8 cellular contexts compared by ENCODE assay signal in the genomic region with DNA sequence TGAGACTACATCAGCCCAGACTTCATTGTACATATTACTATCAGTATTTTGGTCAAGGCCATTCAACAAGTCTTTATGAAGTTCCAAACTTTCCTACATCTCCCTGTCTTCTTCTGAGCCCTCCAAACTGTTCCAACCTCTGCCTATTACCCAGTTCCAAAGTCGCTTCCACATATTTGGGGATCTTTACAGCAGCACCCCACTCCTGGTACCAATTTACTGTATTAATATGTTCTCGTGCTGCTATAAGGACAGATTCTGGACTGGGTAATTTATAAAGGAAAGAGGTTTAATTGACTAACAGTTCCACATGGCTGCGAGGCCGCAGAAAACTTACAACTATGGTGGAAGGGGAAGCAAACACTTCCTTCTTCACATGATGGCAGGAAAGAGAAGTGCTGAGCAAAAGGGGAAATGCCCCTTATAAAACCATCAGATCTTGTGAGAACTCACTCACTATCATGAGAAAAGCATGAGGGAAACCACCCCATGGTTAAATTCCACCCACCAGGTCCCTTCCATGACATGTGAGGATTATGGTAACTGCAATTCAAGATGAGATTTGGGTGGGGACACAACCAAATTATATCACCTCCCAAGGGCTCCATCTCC. TPM values are rescaled to one million over a fixed set of nuclear protein-coding genes. Genes with fewer than 3 reads are reported as not detected.
A peak's percentile ranks its signal among the peaks of the same experiment; 100 is the strongest.
DNase-seq lines count a peak whose midpoint lies in the region; ATAC-seq, FAIRE-seq and TF ChIP-seq lines count a peak whose summit lies in the region.
"Not testable (repeated sequence)": the region's sequence is repeated elsewhere in the genome, so short reads cannot be mapped to it uniquely, and the experiment has no call there.

No MANE protein-coding gene starts in this region.

- H3K4me3 Mint-ChIP-seq in activated T-cell treated with anti-CD3 and anti-CD28 coated beads, Interleukin-2, amount 50 U/mL, for 72 hours; memory B cell; natural killer cell: not testable (repeated sequence)

- not testable (repeated sequence) for H3K9ac ChIP-seq in K562 (ENCODE audit: insufficient read depth in 1 of 2, low read depth in 2 of 2, low read length in 2 of 2)

- H3K27me3 Mint-ChIP-seq in activated T-cell treated with anti-CD3 and anti-CD28 coated beads, Interleukin-2, amount 50 U/mL, for 72 hours (ENCODE audit: low read depth); memory B cell; natural killer cell (ENCODE audit: low read depth in 2 of 2): not testable (repeated sequence)

- H3K4me3 ChIP-seq in K562 = not testable (repeated sequence)

- H3K27ac Mint-ChIP-seq in activated T-cell treated with anti-CD3 and anti-CD28 coated beads, Interleukin-2, amount 50 U/mL, for 72 hours = peak overlapping the region; percentile 42
- H3K27ac Mint-ChIP-seq in memory B cell (peak overlapping the region; percentile 28), natural killer cell (peak overlapping the region; percentile 7 to 19)

- 5% methylated on average over 4 of the region's 4 CpGs for WGBS in K562 (ENCODE audit: insufficient coverage, low coverage, missing lambda C conversion rate)

- not testable (repeated sequence) for H2AFZ ChIP-seq in K562 (ENCODE audit: low read depth, low read length)

- CTCF ChIA-PET in K562 (lab: Yijun Ruan, JAX; ENCODE audit: low intra/inter-chr PET ratio) = not testable (repeated sequence)

- POLR2A ChIA-PET in K562 (lab: Yijun Ruan, JAX) = not testable (repeated sequence)

- not testable (repeated sequence) for TF ChIP-seq RAD21 in K562 (CRISPR knock-in tag; conservative IDR thresholded peaks at IDR 0.05 in 1 of 2, IDR thresholded peaks at IDR 0.05 in 1 of 2)

- not testable (repeated sequence) for H4K20me1 ChIP-seq in K562 (replicated peaks; ENCODE audit: control insufficient read depth, insufficient read depth, low read length)

- not testable (repeated sequence) for H3K4me2 ChIP-seq in K562 (ENCODE audit: insufficient read depth, low read length)

- peaks cover 8 to 11% of the 10 kb centered on the region in 2 donors for H3K9me3 Mint-ChIP-seq in activated T-cell treated with anti-CD3 and anti-CD28 coated beads, Interleukin-2, amount 50 U/mL, for 72 hours
- H3K9me3 Mint-ChIP-seq in memory B cell, natural killer cell: not testable (repeated sequence)

- not testable (repeated sequence) for H3K9me3 ChIP-seq in K562 (replicated peaks; ENCODE audit: control insufficient read depth, insufficient read depth, low read depth, low read length)

- H3K9me1 ChIP-seq in K562 (ENCODE audit: control insufficient read depth, insufficient read depth, low read length) = not testable (repeated sequence)

- H3K4me1 Mint-ChIP-seq in activated T-cell treated with anti-CD3 and anti-CD28 coated beads, Interleukin-2, amount 50 U/mL, for 72 hours (ENCODE audit: low read depth) = peaks cover 14% of the 10 kb centered on the region
- not testable (repeated sequence) for H3K4me1 Mint-ChIP-seq in memory B cell
- peaks cover 15 to 16% of the 10 kb centered on the region in 2 donors for H3K4me1 Mint-ChIP-seq in natural killer cell

- H3K36me3 ChIP-seq in K562 (ENCODE audit: control insufficient read depth, insufficient read depth, low read length) = not testable (repeated sequence)

- not testable (repeated sequence) for H3K27me3 ChIP-seq in K562 (ENCODE audit: control insufficient read depth in 2 of 2, insufficient read depth in 2 of 2, low read length in 2 of 2)

- not testable (repeated sequence) for H3K4me1 ChIP-seq in K562 (replicated peaks in 1 of 2; ENCODE audit: control insufficient read depth in 2 of 2, insufficient read depth in 2 of 2, low read length in 2 of 2)

- DNase-seq in CD1c-positive myeloid dendritic cell (ENCODE audit: extremely low spot score) (peak; percentile 71), KBM-7 (peak; percentile 11), NOMO-1 (lab: John Stamatoyannopoulos, UW; ENCODE audit: unreplicated experiment in 2 of 2) (peak; percentile 6 to 21)
- not testable (repeated sequence) for DNase-seq in activated T-cell treated with anti-CD3 and anti-CD28 coated beads, Interleukin-2, amount 50 U/mL, for 72 hours; K562 (ENCODE audit: extremely low read depth in 1 of 4, low spot score in 3 of 4); memory B cell (ENCODE audit: low spot score in 2 of 2); natural killer cell; urothelium cell line (ENCODE audit: low spot score)

- not testable (repeated sequence) for H3K27ac ChIP-seq in K562 (ENCODE audit: extremely low read depth, low read depth, low read length)

- H3K36me3 Mint-ChIP-seq in activated T-cell treated with anti-CD3 and anti-CD28 coated beads, Interleukin-2, amount 50 U/mL, for 72 hours (ENCODE audit: insufficient read depth in 2 of 2) = peaks cover 27 to 53% of the 10 kb centered on the region in 2 donors
- H3K36me3 Mint-ChIP-seq in memory B cell (peaks cover 24% of the 10 kb centered on the region), natural killer cell (peaks cover 27% of the 10 kb centered on the region)

- intact Hi-C loops in K562 (cut with micrococcal nuclease); natural killer cell (cut with micrococcal nuclease): not testable (repeated sequence)

- TF ChIP-seq EP300 in K562 (IDR thresholded peaks at IDR 0.05; ENCODE audit: low read length) = not testable (repeated sequence)

- not testable (repeated sequence) for ATAC-seq in activated T-cell treated with anti-CD3 and anti-CD28 coated beads, Interleukin-2, amount 50 U/mL, for 72 hours (replicated peaks in 1 of 2); K562; natural killer cell
- ATAC-seq in memory B cell (ENCODE audit: low read depth) = peak; percentile 24

- not testable (repeated sequence) for TF ChIP-seq CTCF in K562 (IDR thresholded peaks at IDR 0.05 in 2 of 3, conservative IDR thresholded peaks at IDR 0.05 in 1 of 3; ENCODE audit: insufficient read depth in 2 of 3, low read depth in 1 of 3, low read length in 3 of 3); natural killer cell (IDR thresholded peaks at IDR 0.05)

- not testable (repeated sequence) for FAIRE-seq in K562 (lab: Jason Lieb, UNC)
- peak; percentile 46 for FAIRE-seq in urothelium cell line (lab: Jason Lieb, UNC)

- TF ChIP-seq POLR2A in K562 (conservative IDR thresholded peaks at IDR 0.05) = not testable (repeated sequence)

- BruUV-seq in K562 (replicated peaks; lab: Mats Ljungman, UMichigan) = not testable (repeated sequence)

- H3K79me2 ChIP-seq in K562 (ENCODE audit: control insufficient read depth, insufficient read depth, low read length) = not testable (repeated sequence)

- in situ Hi-C loops in KBM-7 (cut with MboI; ENCODE audit: low pct_unique_long_range_greater_than_20kb, low sequenced_read_pairs); K562 (cut with MboI): not testable (repeated sequence)

TF ChIP-seq in K562, 482 proteins besides CTCF, POLR2A, EP300 and RAD21:
- peak; percentile 84 for TF ChIP-seq ZNF707 (CRISPR knock-in tag; conservative IDR thresholded peaks at IDR 0.05)

RNA-seq across cellular contexts. Expression of a gene that starts 17.1 kb away (rescaled TPM):
- 10 to 100 TPM; 38.8 to 40.2 TPM for total RNA-seq in activated T-cell treated with anti-CD3 and anti-CD28 coated beads, Interleukin-2, amount 50 U/mL, for 72 hours
- total RNA-seq in K562 (2011; cell fraction: chromatin; rRNA removed; ENCODE audit: low replicate concordance) = not detected in 2 replicates
- total RNA-seq in K562 (2011; cell fraction: nucleolus; rRNA removed) = not detected in 2 replicates
- total RNA-seq in K562 (2011; cell fraction: nucleoplasm; rRNA removed) = not detected in 2 replicates
- total RNA-seq in K562 (2014; rRNA removed) = not detected in 2 replicates
- not detected in 2 replicates for total RNA-seq in K562 (2014; rRNA removed; fragmentation: Illumina TruSeq; extraction: Trizol)
- not detected in 2 replicates for total RNA-seq in K562 (2015; rRNA removed; fragmentation: Illumina TruSeq; extraction: Trizol)
- total RNA-seq in K562 (2021) = 0.18 TPM in 2 replicates
- polyA plus RNA-seq in K562 (2011; rRNA removed) = not detected in 2 replicates
- polyA plus RNA-seq in K562 (2011; cell fraction: cytosol; rRNA removed) = not detected in 2 replicates
- polyA plus RNA-seq in K562 (2011; cell fraction: nucleus; rRNA removed) = not detected in 2 replicates
- 0.01 TPM in 1 of 2 replicates, not detected in the other for polyA plus RNA-seq in K562 (2012)
- polyA plus RNA-seq in K562 (2014; fragmentation: Illumina TruSeq; extraction: Trizol) = not detected in 2 replicates
- polyA plus RNA-seq in K562 (2014; fragmentation: Nextera tagmentation; extraction: Ambion mirVana) = not detected
- polyA plus RNA-seq in K562 (2014; rRNA removed) = not detected in 2 replicates
- not detected in 2 replicates for polyA minus RNA-seq in K562 (2011; rRNA and poly(A)+ RNA removed)
- not detected in 2 replicates for polyA minus RNA-seq in K562 (2011; cell fraction: cytosol; rRNA and poly(A)+ RNA removed)
- polyA minus RNA-seq in K562 (2011; cell fraction: nucleus; rRNA and poly(A)+ RNA removed) = not detected in 2 replicates
- total RNA-seq in natural killer cell = 10 to 100 TPM; 42.4 to 46.9 (median 43.2) TPM

Comparison
In these comparisons a context has a peak if more than half of its experiments do, and no peak if none do; other contexts are left out.
1. RNA of a gene that starts 17.1 kb away (total RNA-seq): 42.4 to 46.9 TPM in natural killer cell and 38.8 to 40.2 TPM in activated T-cell treated with anti-CD3 and anti-CD28 coated beads, Interleukin-2, amount 50 U/mL, for 72 hours; 0.18 TPM in K562; every median in the first group is over 10 times any median in the second.
2. Peak in every context shown above with its lines, with median percentiles within 50 percentile points of each other: H3K27ac Mint-ChIP-seq.